Comparison of ENCODE assay signal across 13 cellular contexts in genomic region chr14:77638738-77639137, GRCh38. TPM values are rescaled to one million over a fixed set of nuclear protein-coding genes. Genes with fewer than 3 reads are reported as not detected.
DNase-seq lines count a peak whose midpoint lies in the region; ATAC-seq and TF ChIP-seq lines count a peak whose summit lies in the region.
"Had no signal": no experiment of that assay in that cellular context is flagged by ENCODE, and none has a peak within 500 bp of the region (broad histone marks: within the 10 kb centered on the region; RNA-seq: fewer than 3 reads in every experiment).

No MANE protein-coding gene starts in this region.

- ATAC-seq in HG03439 (IDR thresholded peaks at IDR 0.05; ENCODE audit: unreplicated experiment), result no peak
- ATAC-seq in GM19467 (IDR thresholded peaks at IDR 0.05; ENCODE audit: unreplicated experiment), result no peak
- ATAC-seq: sciatic nerve had no signal

- no peak overlapping the region for H3K4me3 ChIP-seq in astrocyte of the spinal cord (ENCODE audit: low read depth, low read length)
- H3K4me3 ChIP-seq: transverse colon had no signal

- peak; percentile 75 for DNase-seq in AG08395 (ENCODE audit: low spot score)
- peak; percentile 84 for DNase-seq in HT1080 (ENCODE audit: low read depth)
- peak; percentile 85 for DNase-seq in astrocyte of the spinal cord (ENCODE audit: low read depth, low spot score)
- peak; percentile 94 for DNase-seq in kidney tubule cell (ENCODE audit: low spot score)
- DNase-seq in GM19240 (ENCODE audit: insufficient read length, low spot score), result no peak
- DNase-seq in KG1 (lab: John Stamatoyannopoulos, UW), result no peak
- DNase-seq: endodermal cell, NCI-H2081 treated with DMSO at 0.1 percent for 48 hours, T-helper 9 cell, transverse colon had no signal

- in situ Hi-C loops in astrocyte of the spinal cord (cut with HindIII; ENCODE audit: low sequenced_read_pairs), result no loop called here

- no peak for TF ChIP-seq CTCF in astrocyte of the spinal cord (IDR thresholded peaks at IDR 0.05; ENCODE audit: low read depth, low read length)

RNA-seq across cellular contexts. Expression of gene SPTLC2, which starts 22.3 kb away (rescaled TPM):
- total RNA-seq in HT1080 (2014; rRNA removed; shearing (Covaris generic)), result 15.7 and 17.9 TPM in 2 replicates
- 15.2 and 20.8 TPM in 2 replicates for polyA plus RNA-seq in HT1080 (2015; cell fraction: cytosol; rRNA removed)
- 17.9 and 26.7 TPM in 2 replicates for polyA plus RNA-seq in HT1080 (2015; cell fraction: nucleus; rRNA removed)

Comparison
In these comparisons a context has a peak if more than half of its experiments do, and no peak if none do; other contexts are left out.
1. DNase-seq: peak in AG08395 (single experiment), HT1080 (single experiment), astrocyte of the spinal cord (single experiment) and kidney tubule cell (single experiment); none in GM19240 (single experiment) and KG1 (single experiment).